Comparison of ENCODE assay signal across 12 cellular contexts in genomic region chr1:63316540-63316939, GRCh38. TPM values are rescaled to one million over a fixed set of nuclear protein-coding genes. Genes with fewer than 3 reads are reported as not detected.
DNase-seq lines count a peak whose midpoint lies in the region; ATAC-seq, FAIRE-seq and TF ChIP-seq lines count a peak whose summit lies in the region.
"Had no signal": no experiment of that assay in that cellular context is flagged by ENCODE, and none has a peak within 500 bp of the region (broad histone marks: within the 10 kb centered on the region; RNA-seq: fewer than 3 reads in every experiment).

No MANE protein-coding gene starts in this region.

- H3K9me3 Mint-ChIP-seq in CD4-positive, alpha-beta memory T cell = peaks cover 3 to 41% (median 31%) of the 10 kb centered on the region in 8 donors
- H3K9me3 Mint-ChIP-seq in astrocyte (ENCODE audit: unreplicated experiment) = peaks cover 29% of the 10 kb centered on the region
- H3K9me3 Mint-ChIP-seq in nephron = peaks cover 7% of the 10 kb centered on the region

- peaks cover 0 to 7% of the 10 kb centered on the region in 2 donors for H3K9me3 ChIP-seq in CD4-positive, alpha-beta memory T cell (ENCODE audit: control insufficient read depth in 1 of 2, low read length in 2 of 2)
- H3K9me3 ChIP-seq in astrocyte (ENCODE audit: insufficient read depth, low read depth, low read length) = peaks cover 9% of the 10 kb centered on the region
- H3K9me3 ChIP-seq: colonic mucosa, heart right ventricle had no signal

- peaks cover 7 to 37% (median 22%) of the 10 kb centered on the region in 4 donors for H3K4me1 Mint-ChIP-seq in CD4-positive, alpha-beta memory T cell
- H3K4me1 Mint-ChIP-seq in astrocyte (ENCODE audit: low read depth, unreplicated experiment) (no peaks in the 10 kb centered on the region), nephron (peaks cover 36% of the 10 kb centered on the region)

- H3K36me3 Mint-ChIP-seq in CD4-positive, alpha-beta memory T cell = peaks cover 7 to 13% of the 10 kb centered on the region in 2 donors
- peaks cover under 1% of the 10 kb centered on the region for H3K36me3 Mint-ChIP-seq in astrocyte (ENCODE audit: low read depth, unreplicated experiment)
- H3K36me3 Mint-ChIP-seq in nephron (ENCODE audit: low read depth) = no peaks in the 10 kb centered on the region

- DNase-seq in CD4-positive, alpha-beta memory T cell = no peak
- DNase-seq in astrocyte (ENCODE audit: low read depth) = no peak
- DNase-seq in hepatic stellate cell (ENCODE audit: low spot score) = no peak
- DNase-seq in NCI-H2227 (lab: John Stamatoyannopoulos, UW; ENCODE audit: unreplicated experiment) = no peak

- intact Hi-C loops in CD4-positive, alpha-beta memory T cell (cut with micrococcal nuclease) = loop anchor here (5.0 kb wide), 2 partner anchors 206 to 276 kb away; partner anchors contain the start of genes EFCAB7, ITGB3BP and PGM1

- H3K79me2 ChIP-seq in astrocyte (ENCODE audit: insufficient read depth, low read length) = no peaks in the 10 kb centered on the region

- H3K4me3 Mint-ChIP-seq in CD4-positive, alpha-beta memory T cell = peak overlapping the region; percentile 19 to 75 (median 52)
- H3K4me3 Mint-ChIP-seq in astrocyte (ENCODE audit: unreplicated experiment) = peak overlapping the region; percentile 54
- peak overlapping the region; percentile 61 to 81 (median 73) for H3K4me3 Mint-ChIP-seq in nephron

- TF ChIP-seq CTCF in astrocyte (IDR thresholded peaks at IDR 0.05; ENCODE audit: insufficient read depth, low read depth, low read length) = no peak
- no peak for TF ChIP-seq CTCF in nephron (IDR thresholded peaks at IDR 0.05; ENCODE audit: unreplicated experiment in 3 of 3)

- no peak overlapping the region for H2AFZ ChIP-seq in astrocyte (ENCODE audit: low read depth, low read length)

- no peaks in the 10 kb centered on the region for H3K36me3 ChIP-seq in CD4-positive, alpha-beta memory T cell (ENCODE audit: insufficient read depth, low read length)
- H3K36me3 ChIP-seq in astrocyte (ENCODE audit: insufficient read depth, low read length) = no peaks in the 10 kb centered on the region
- H3K36me3 ChIP-seq: colonic mucosa had no signal

- peaks cover 8% of the 10 kb centered on the region for H4K20me1 ChIP-seq in astrocyte (ENCODE audit: insufficient read depth, low read length)

- ATAC-seq in HG03064 (IDR thresholded peaks at IDR 0.05; ENCODE audit: low read depth, unreplicated experiment) (peak; percentile 13), HG03095 (IDR thresholded peaks at IDR 0.05; ENCODE audit: unreplicated experiment) (no peak), HG03432 (IDR thresholded peaks at IDR 0.05; ENCODE audit: unreplicated experiment) (no peak)

- H3K4me2 ChIP-seq in astrocyte (ENCODE audit: low read length) = no peak overlapping the region

- POLR2A ChIA-PET in CD4-positive, alpha-beta memory T cell (lab: Charles Lee; ENCODE audit: partially characterized antibody) = no interaction called here

- FAIRE-seq in astrocyte (lab: Jason Lieb, UNC) = no peak
- FAIRE-seq: GM18507 had no signal

- peak overlapping the region in 1 of 7 donors; percentile 86 for H3K27ac Mint-ChIP-seq in CD4-positive, alpha-beta memory T cell
- no peak overlapping the region for H3K27ac Mint-ChIP-seq in astrocyte (ENCODE audit: unreplicated experiment)
- no peak overlapping the region for H3K27ac Mint-ChIP-seq in nephron

- no peak overlapping the region for H3K27ac ChIP-seq in CD4-positive, alpha-beta memory T cell (ENCODE audit: low read depth, low read length)
- H3K27ac ChIP-seq in astrocyte (ENCODE audit: low read depth, low read length) = no peak overlapping the region
- H3K27ac ChIP-seq: colonic mucosa had no signal

- peaks cover 16% of the 10 kb centered on the region for H3K4me1 ChIP-seq in CD4-positive, alpha-beta memory T cell (ENCODE audit: insufficient read depth, low read length)
- H3K4me1 ChIP-seq in astrocyte (ENCODE audit: insufficient read depth, low read length) = peaks cover 4% of the 10 kb centered on the region

- no peak overlapping the region for H3K4me3 ChIP-seq in CD4-positive, alpha-beta memory T cell (ENCODE audit: low read length in 2 of 2)
- no peak overlapping the region for H3K4me3 ChIP-seq in astrocyte (ENCODE audit: insufficient read depth, low read depth, low read length)

- no peak overlapping the region for H3K9ac ChIP-seq in astrocyte (ENCODE audit: low read length)

- CTCF ChIA-PET in CD4-positive, alpha-beta memory T cell (lab: Charles Lee; ENCODE audit: partially characterized antibody) = interaction anchor here (0.7 to 1.1 kb wide), 3 partner anchors 10 to 222 kb away, joined by 3 read pairs; no protein-coding TSS in a partner anchor

- H3K27me3 ChIP-seq in CD4-positive, alpha-beta memory T cell (ENCODE audit: insufficient read depth, low read length) = peaks cover 55% of the 10 kb centered on the region
- peaks cover 75% of the 10 kb centered on the region for H3K27me3 ChIP-seq in astrocyte (ENCODE audit: insufficient read depth, low read length)

- peaks cover 57 to 59% of the 10 kb centered on the region in 2 donors for H3K27me3 Mint-ChIP-seq in CD4-positive, alpha-beta memory T cell
- H3K27me3 Mint-ChIP-seq in astrocyte (ENCODE audit: low read depth, unreplicated experiment) (peaks cover 53% of the 10 kb centered on the region), nephron (ENCODE audit: low read depth) (peaks cover 96% of the 10 kb centered on the region)

RNA-seq across cellular contexts. Expression of gene FOXD3, which starts 5.8 kb away (rescaled TPM):
- not detected for total RNA-seq in CD4-positive, alpha-beta memory T cell
- not detected for polyA plus RNA-seq in CD4-positive, alpha-beta memory T cell
- not detected in 2 replicates for total RNA-seq in astrocyte
- total RNA-seq: ureter had no signal

RNA-seq across cellular contexts. Expression of gene ALG6, which starts 50.9 kb away (rescaled TPM):
- 10 to 100 TPM; 27.6 to 28.4 TPM for total RNA-seq in CD4-positive, alpha-beta memory T cell
- polyA plus RNA-seq in CD4-positive, alpha-beta memory T cell = 10 to 100 TPM; 21.9 to 22.0 TPM
- total RNA-seq in astrocyte = 7.8 and 7.9 TPM in 2 replicates
